In genomic region chr1:244273845-244274619, GRCh38 we compare ENCODE assay signal across 8 cellular contexts.
DNase-seq lines count a peak whose midpoint lies in the region; ATAC-seq and TF ChIP-seq lines count a peak whose summit lies in the region.

No MANE protein-coding gene starts in this region.

- TF ChIP-seq CTCF in NB4 (IDR thresholded peaks at IDR 0.05; ENCODE audit: low read depth, low read length) (no peak), right lobe of liver (IDR thresholded peaks at IDR 0.05) (no peak), GM13976 (IDR thresholded peaks at IDR 0.05; ENCODE audit: borderline replicate concordance, control extremely low read depth, extremely low read depth, insufficient read depth, missing control alignments) (no peak)

- H3K4me1 ChIP-seq in right lobe of liver = peaks cover 0 to 26% (median 11%) of the 10 kb centered on the region in 4 donors

- DNase-seq in COLO829 (ENCODE audit: low spot score) (peak; percentile 84), NB4 (ENCODE audit: low read depth) (peak; percentile 76), brain pericyte (ENCODE audit: low read depth, low spot score) (peak; percentile 78), right lobe of liver (peak; percentile 70 to 87 (median 82)), iPS-NIHi11 (ENCODE audit: low spot score) (no peak), GM13976 (ENCODE audit: low spot score) (no peak)

- ATAC-seq in right lobe of liver (peak; percentile 71 to 79 (median 76)), GM21825 (IDR thresholded peaks at IDR 0.05; ENCODE audit: unreplicated experiment) (no peak), GM18498 (IDR thresholded peaks at IDR 0.05; ENCODE audit: unreplicated experiment) (no peak)

- in situ Hi-C loops in GM13976 (cut with MboI; ENCODE audit: low sequenced_read_pairs, unreplicated experiment) = loop anchor here (10.0 to 25.0 kb wide), 2 partner anchors 537 to 929 kb away; no protein-coding TSS in a partner anchor

- TF ChIP-seq POLR2A in NB4 (IDR thresholded peaks at IDR 0.05; ENCODE audit: extremely low read depth, insufficient read length) = no peak
- no peak for TF ChIP-seq POLR2A in right lobe of liver (IDR thresholded peaks at IDR 0.05)

- no peaks in the 10 kb centered on the region for H3K27me3 ChIP-seq in right lobe of liver

- H3K27ac ChIP-seq in right lobe of liver = peak overlapping the region in 2 of 3 donors; percentile 3 to 54

- 29% methylated on average over 13 of the region's 13 CpGs for WGBS in right lobe of liver (ENCODE audit: insufficient coverage, low coverage, low lambda C conversion rate, missing lambda C conversion rate)

- H3K9me3 ChIP-seq in right lobe of liver = no peaks in the 10 kb centered on the region

- H3K4me3 ChIP-seq in NB4 (ENCODE audit: low read depth, low read length) = no peak overlapping the region
- H3K4me3 ChIP-seq in right lobe of liver = no peak overlapping the region

- H3K36me3 ChIP-seq in right lobe of liver = no peaks in the 10 kb centered on the region

- intact Hi-C loops in right lobe of liver (cut with DNase I) = loop anchor here in 1 of 2 donors (10.0 kb wide), 1 partner anchor 939 kb away; no protein-coding TSS in a partner anchor

Comparison
In these comparisons a context has a peak if more than half of its experiments do, and no peak if none do; other contexts are left out.
1. DNase-seq: peak in COLO829 (single experiment), NB4 (single experiment), brain pericyte (single experiment) and right lobe of liver (3 of 3); none in iPS-NIHi11 (single experiment) and GM13976 (single experiment).
2. ATAC-seq: peak in right lobe of liver (4 of 4); none in GM21825 (single experiment) and GM18498 (single experiment).